In genomic region chr21:21159253-21159899, GRCh38 we compare ENCODE assay signal across 1 cellular context.
TF ChIP-seq lines count a peak whose summit lies in the region.

No MANE protein-coding gene starts in this region.

TF ChIP-seq in K562, 482 proteins besides CTCF, POLR2A, EP300 and RAD21 (continued from another document and continues in another):
- TF ChIP-seq REST (CRISPR knock-in tag; IDR thresholded peaks at IDR 0.05; ENCODE audit: low read depth) (no peak), HOXB6 (CRISPR knock-in tag; IDR thresholded peaks at IDR 0.05; ENCODE audit: borderline replicate concordance) (no peak), DIDO1 (tag; IDR thresholded peaks at IDR 0.05; ENCODE audit: low read depth) (no peak), ARID1B (IDR thresholded peaks at IDR 0.05) (0 out of 2 replicates have a peak, but pooled peaks have one; percentile 9), CCNT2 (IDR thresholded peaks at IDR 0.05; ENCODE audit: borderline replicate concordance, extremely low read depth, insufficient read length, low read depth, low read length) (no peak), NR2F6 (CRISPR knock-in tag; IDR thresholded peaks at IDR 0.05) (no peak), SAFB (IDR thresholded peaks at IDR 0.05; ENCODE audit: borderline replicate concordance, low read depth, low read length) (no peak), L3MBTL2 (IDR thresholded peaks at IDR 0.05) (no peak), ZC3H11A (IDR thresholded peaks at IDR 0.05; ENCODE audit: low read depth, low read length) (no peak), TSC22D4 (tag; IDR thresholded peaks at IDR 0.05) (no peak), CREB3 (tag; conservative IDR thresholded peaks at IDR 0.05; ENCODE audit: low read depth) (no peak), ZNF318 (IDR thresholded peaks at IDR 0.05; ENCODE audit: borderline replicate concordance in 1 of 2, low read depth in 1 of 2) (no peak), STAT6 (CRISPR knock-in tag; IDR thresholded peaks at IDR 0.05) (no peak), ZBTB8A (IDR thresholded peaks at IDR 0.05; ENCODE audit: partially characterized antibody) (no peak), ZNF274 (IDR thresholded peaks at IDR 0.05; ENCODE audit: borderline replicate concordance, low read depth, low read length) (no peak), PTBP1 (IDR thresholded peaks at IDR 0.05; ENCODE audit: low read depth, low read length) (no peak), BACH1 (tag; IDR thresholded peaks at IDR 0.05) (no peak), ATF2 (CRISPR knock-in tag; IDR thresholded peaks at IDR 0.05) (no peak), NR4A1 (CRISPR knock-in tag; IDR thresholded peaks at IDR 0.05) (no peak), NR4A1 (tag; IDR thresholded peaks at IDR 0.05) (no peak), CBFA2T2 (conservative IDR thresholded peaks at IDR 0.05) (no peak), FOXO4 (CRISPR knock-in tag; IDR thresholded peaks at IDR 0.05) (no peak), BDP1 (IDR thresholded peaks at IDR 0.05; ENCODE audit: insufficient read depth, insufficient read length) (no peak), FOXM1 (IDR thresholded peaks at IDR 0.05; ENCODE audit: low read depth) (no peak), FOXM1 (CRISPR knock-in tag; IDR thresholded peaks at IDR 0.05; ENCODE audit: low read depth) (no peak), ARHGAP35 (IDR thresholded peaks at IDR 0.05; ENCODE audit: partially characterized antibody) (no peak), ID3 (CRISPR knock-in tag; IDR thresholded peaks at IDR 0.05) (no peak), ID3 (tag; IDR thresholded peaks at IDR 0.05) (no peak), KDM2B (CRISPR knock-in tag; IDR thresholded peaks at IDR 0.05) (no peak), SRF (CRISPR knock-in tag; IDR thresholded peaks at IDR 0.05) (peak in 1 of 2 experiments; percentile 87; a peak in 2 of 4 replicates), TBL1XR1 (IDR thresholded peaks at IDR 0.05; ENCODE audit: low read length in 2 of 2) (no peak), SIN3A (IDR thresholded peaks at IDR 0.05; ENCODE audit: borderline replicate concordance in 2 of 2, control insufficient read depth in 1 of 2, low read depth in 2 of 2, low read length in 2 of 2) (no peak), CEBPG (CRISPR knock-in tag; IDR thresholded peaks at IDR 0.05) (no peak), CEBPG (tag; conservative IDR thresholded peaks at IDR 0.05 in 1 of 2, IDR thresholded peaks at IDR 0.05 in 1 of 2) (peak in 1 of 2 experiments; percentile 53; a peak in 1 of 4 replicates), PHF21A (IDR thresholded peaks at IDR 0.05; ENCODE audit: borderline replicate concordance, low read depth) (no peak), HNRNPUL1 (IDR thresholded peaks at IDR 0.05; ENCODE audit: low read length) (no peak), MTA1 (IDR thresholded peaks at IDR 0.05; ENCODE audit: borderline replicate concordance) (no peak), USF1 (CRISPR knock-in tag; IDR thresholded peaks at IDR 0.05) (no peak), DLX4 (CRISPR knock-in tag; IDR thresholded peaks at IDR 0.05) (no peak), FIP1L1 (IDR thresholded peaks at IDR 0.05; ENCODE audit: low read depth, low read length, poor library complexity, severe bottlenecking) (no peak), E2F6 (IDR thresholded peaks at IDR 0.05; ENCODE audit: borderline replicate concordance in 1 of 2, extremely low read depth in 1 of 2, insufficient read depth in 1 of 2, insufficient read length in 1 of 2, low read depth in 1 of 2, low read length in 1 of 2, poor library complexity in 1 of 2, severe bottlenecking in 1 of 2) (no peak), SNAPC5 (CRISPR knock-in tag; IDR thresholded peaks at IDR 0.05) (no peak)
